In genomic region chr17:16690447-16690846, GRCh38 we compare ENCODE assay signal across 8 cellular contexts. TPM values are rescaled to one million over a fixed set of nuclear protein-coding genes. Genes with fewer than 3 reads are reported as not detected.
A peak's percentile ranks its signal among the peaks of the same experiment; 100 is the strongest.
DNase-seq lines count a peak whose midpoint lies in the region; ATAC-seq and TF ChIP-seq lines count a peak whose summit lies in the region.
"Not testable (repeated sequence)": the region's sequence is repeated elsewhere in the genome, so short reads cannot be mapped to it uniquely, and the experiment has no call there.
"Had no signal": no experiment of that assay in that cellular context is flagged by ENCODE, and none has a peak within 500 bp of the region (broad histone marks: within the 10 kb centered on the region; RNA-seq: fewer than 3 reads in every experiment).

No MANE protein-coding gene starts in this region.

- peak overlapping the region; percentile 25 for H3K27ac Mint-ChIP-seq in activated CD8-positive, alpha-beta T cell treated with anti-CD3 and anti-CD28 coated beads for 36 hours
- peak overlapping the region; percentile 69 for H3K27ac Mint-ChIP-seq in activated naive CD8-positive, alpha-beta T cell treated with anti-CD3 and anti-CD28 coated beads for 36 hours
- H3K27ac Mint-ChIP-seq in stimulated activated naive CD8-positive, alpha-beta T cell treated with anti-CD3 and anti-CD28 coated beads, Interleukin-15, amount 100 ng/mL, for 72 hours = not testable (repeated sequence)

- not testable (repeated sequence) for H3K27me3 Mint-ChIP-seq in activated CD8-positive, alpha-beta T cell treated with anti-CD3 and anti-CD28 coated beads for 36 hours; stimulated activated naive CD8-positive, alpha-beta T cell treated with anti-CD3 and anti-CD28 coated beads, Interleukin-15, amount 100 ng/mL, for 72 hours
- peaks cover 14% of the 10 kb centered on the region for H3K27me3 Mint-ChIP-seq in activated naive CD8-positive, alpha-beta T cell treated with anti-CD3 and anti-CD28 coated beads for 36 hours

- peak; percentile 41; the same call in 1 of the 3 replicates for ATAC-seq in RWPE2 (ENCODE audit: low read depth)
- ATAC-seq in activated CD8-positive, alpha-beta T cell treated with anti-CD3 and anti-CD28 coated beads for 36 hours = not testable (repeated sequence)
- peak; percentile 23 for ATAC-seq in esophagus mucosa
- peak; percentile 53 for ATAC-seq in left lung
- ATAC-seq in stimulated activated naive CD8-positive, alpha-beta T cell treated with anti-CD3 and anti-CD28 coated beads, Interleukin-15, amount 100 ng/mL, for 72 hours = peak; percentile 35

- not testable (repeated sequence) for H3K27ac ChIP-seq in RWPE2 (ENCODE audit: poor library complexity, severe bottlenecking); left lung

- H3K4me1 ChIP-seq in RWPE2 (ENCODE audit: insufficient read depth, poor library complexity, severe bottlenecking); left lung: not testable (repeated sequence)

- not testable (repeated sequence) for DNase-seq in RWPE2 (ENCODE audit: low spot score); activated CD8-positive, alpha-beta T cell treated with anti-CD3 and anti-CD28 coated beads for 36 hours; activated naive CD8-positive, alpha-beta T cell treated with anti-CD3 and anti-CD28 coated beads for 36 hours; left lung; stimulated activated naive CD8-positive, alpha-beta T cell treated with anti-CD3 and anti-CD28 coated beads, Interleukin-15, amount 100 ng/mL, for 72 hours
- DNase-seq in activated naive CD4-positive, alpha-beta T cell treated with Interleukin-2 at 50 U/mL for 16 hours = peak; percentile 9

- H3K36me3 ChIP-seq in RWPE2 (ENCODE audit: low read depth); left lung: not testable (repeated sequence)

- not testable (repeated sequence) for H3K9me3 ChIP-seq in RWPE2 (ENCODE audit: severe bottlenecking); left lung

- peak overlapping the region; percentile 24 for H3K4me3 Mint-ChIP-seq in activated CD8-positive, alpha-beta T cell treated with anti-CD3 and anti-CD28 coated beads for 36 hours
- H3K4me3 Mint-ChIP-seq in activated naive CD8-positive, alpha-beta T cell treated with anti-CD3 and anti-CD28 coated beads for 36 hours = peak overlapping the region; percentile 70
- peak overlapping the region; percentile 9 to 34 for H3K4me3 Mint-ChIP-seq in stimulated activated naive CD8-positive, alpha-beta T cell treated with anti-CD3 and anti-CD28 coated beads, Interleukin-15, amount 100 ng/mL, for 72 hours

- POLR2A ChIA-PET in activated CD8-positive, alpha-beta T cell treated with anti-CD3 and anti-CD28 coated beads for 36 hours (lab: Charles Lee) = not testable (repeated sequence)

- not testable (repeated sequence) for TF ChIP-seq CTCF in RWPE2 (IDR thresholded peaks at IDR 0.05; ENCODE audit: poor library complexity, severe bottlenecking); activated CD8-positive, alpha-beta T cell treated with anti-CD3 and anti-CD28 coated beads for 36 hours (IDR thresholded peaks at IDR 0.05); left lung (IDR thresholded peaks at IDR 0.05)

- H3K4me3 ChIP-seq in RWPE2 (ENCODE audit: severe bottlenecking); left lung: not testable (repeated sequence)

- H3K9me3 Mint-ChIP-seq in activated CD8-positive, alpha-beta T cell treated with anti-CD3 and anti-CD28 coated beads for 36 hours; activated naive CD8-positive, alpha-beta T cell treated with anti-CD3 and anti-CD28 coated beads for 36 hours; stimulated activated naive CD8-positive, alpha-beta T cell treated with anti-CD3 and anti-CD28 coated beads, Interleukin-15, amount 100 ng/mL, for 72 hours: not testable (repeated sequence)

- CTCF ChIA-PET in activated CD8-positive, alpha-beta T cell treated with anti-CD3 and anti-CD28 coated beads for 36 hours (lab: Charles Lee) = interaction anchor here (0.7 to 2.0 kb wide), 6 partner anchors 82 to 386 kb away, joined by 3 to 15 read pairs (median 4); no protein-coding TSS in a partner anchor

- not testable (repeated sequence) for H3K27me3 ChIP-seq in RWPE2 (ENCODE audit: insufficient read depth, poor library complexity, severe bottlenecking); left lung

- H3K36me3 Mint-ChIP-seq in activated CD8-positive, alpha-beta T cell treated with anti-CD3 and anti-CD28 coated beads for 36 hours (ENCODE audit: low read depth); activated naive CD8-positive, alpha-beta T cell treated with anti-CD3 and anti-CD28 coated beads for 36 hours: not testable (repeated sequence)

- not testable (repeated sequence) for H3K4me1 Mint-ChIP-seq in activated CD8-positive, alpha-beta T cell treated with anti-CD3 and anti-CD28 coated beads for 36 hours (ENCODE audit: low read depth); activated naive CD8-positive, alpha-beta T cell treated with anti-CD3 and anti-CD28 coated beads for 36 hours; stimulated activated naive CD8-positive, alpha-beta T cell treated with anti-CD3 and anti-CD28 coated beads, Interleukin-15, amount 100 ng/mL, for 72 hours

- intact Hi-C loops in activated CD8-positive, alpha-beta T cell treated with anti-CD3 and anti-CD28 coated beads for 36 hours (cut with micrococcal nuclease); left lung (cut with DNase I): not testable (repeated sequence)

RNA-seq across cellular contexts. Expression of gene CCDC144A, which starts 0.4 kb away (rescaled TPM):
- 1 to 10 TPM; 1.7 to 2.4 TPM for total RNA-seq in activated CD8-positive, alpha-beta T cell treated with anti-CD3 and anti-CD28 coated beads for 36 hours
- 1 to 10 TPM; 2.0 to 2.1 TPM for total RNA-seq in activated naive CD8-positive, alpha-beta T cell treated with anti-CD3 and anti-CD28 coated beads for 36 hours
- total RNA-seq in esophagus mucosa (1.4 TPM), left lung (1 to 10 TPM; 6.6 TPM)
- total RNA-seq: G401 had no signal

RNA-seq across cellular contexts. Expression of gene ZNF624, which starts 36.8 kb away (rescaled TPM):
- 1 to 10 TPM; 3.8 to 4.8 TPM for total RNA-seq in activated CD8-positive, alpha-beta T cell treated with anti-CD3 and anti-CD28 coated beads for 36 hours
- total RNA-seq in activated naive CD8-positive, alpha-beta T cell treated with anti-CD3 and anti-CD28 coated beads for 36 hours = 1 to 10 TPM; 3.9 to 4.0 TPM
- total RNA-seq in esophagus mucosa = 2.7 TPM
- 1 to 10 TPM; 3.6 to 6.1 TPM for total RNA-seq in left lung
